ENCODE assay signal across 14 cellular contexts in genomic region chr7:12802070-12802469, GRCh38.
DNase-seq lines count a peak whose midpoint lies in the region; TF ChIP-seq lines count a peak whose summit lies in the region.
"Had no signal": no experiment of that assay in that cellular context is flagged by ENCODE, and none has a peak within 500 bp of the region (broad histone marks: within the 10 kb centered on the region; RNA-seq: fewer than 3 reads in every experiment).

No MANE protein-coding gene starts in this region.

- H3K27me3 Mint-ChIP-seq in endothelial cell (ENCODE audit: unreplicated experiment) = no peaks in the 10 kb centered on the region

- no peaks in the 10 kb centered on the region for H3K27me3 ChIP-seq in colonic mucosa
- H3K27me3 ChIP-seq in mucosa of rectum (ENCODE audit: control insufficient read depth in 2 of 2, insufficient read depth in 2 of 2, low read length in 2 of 2) = no peaks in the 10 kb centered on the region
- H3K27me3 ChIP-seq: upper lobe of right lung had no signal

- H3K4me3 ChIP-seq in colonic mucosa (no peak overlapping the region), mucosa of rectum (ENCODE audit: low read length in 2 of 2) (peak overlapping the region; percentile 49 to 50)
- H3K4me3 ChIP-seq: upper lobe of right lung had no signal

- peak; percentile 10 for DNase-seq in HT1080 (ENCODE audit: low read depth)
- peak; percentile 69 for DNase-seq in colonic mucosa
- no peak for DNase-seq in cerebellar cortex (ENCODE audit: low spot score)
- DNase-seq in endothelial cell (ENCODE audit: low spot score) = no peak
- DNase-seq in NK-92 treated with Interleukin-12 subunit alpha and Interleukin-12 subunit beta, amount 100 ng/mL, for 24 hours (lab: John Stamatoyannopoulos, UW) = no peak
- DNase-seq in CD1c-positive myeloid dendritic cell (ENCODE audit: extremely low spot score) = no peak
- DNase-seq: activated gamma-delta T cell; aorta; effector CD4-positive, alpha-beta T cell; NCI-H1417; stimulated activated CD8-positive, alpha-beta memory T cell treated with anti-CD3 and anti-CD28 coated beads, Interleukin-4, amount 100 ng/mL, for 48 hours; upper lobe of right lung had no signal

- TF ChIP-seq CTCF in 22Rv1 (IDR thresholded peaks at IDR 0.05) (no peak), colonic mucosa (IDR thresholded peaks at IDR 0.05) (no peak), endothelial cell (IDR thresholded peaks at IDR 0.05; ENCODE audit: unreplicated experiment) (no peak)

- H3K9me3 Mint-ChIP-seq in endothelial cell (ENCODE audit: unreplicated experiment) = no peaks in the 10 kb centered on the region

- H3K27ac ChIP-seq in 22Rv1 (peak overlapping the region; percentile 94), colonic mucosa (peak overlapping the region; percentile 75), mucosa of rectum (ENCODE audit: low read depth in 2 of 2, low read length in 2 of 2) (peak overlapping the region; percentile 65 to 92)
- H3K27ac ChIP-seq: upper lobe of right lung had no signal

- H3K9me3 ChIP-seq in colonic mucosa (no peaks in the 10 kb centered on the region), mucosa of rectum (ENCODE audit: control insufficient read depth in 2 of 2, low read length in 2 of 2) (no peaks in the 10 kb centered on the region)
- H3K9me3 ChIP-seq: upper lobe of right lung had no signal

- H3K9ac ChIP-seq in colonic mucosa (ENCODE audit: low read depth in 2 of 2, low read length in 2 of 2) = no peak overlapping the region
- H3K9ac ChIP-seq in mucosa of rectum (ENCODE audit: low read depth in 1 of 2, low read length in 2 of 2) = peak overlapping the region in 1 of 2 donors; percentile 42

- intact Hi-C loops in colonic mucosa (cut with DNase I) = loop anchor here (10.0 kb wide), 1 partner anchor 107 kb away; no protein-coding TSS in a partner anchor

- H3K4me1 Mint-ChIP-seq in endothelial cell (ENCODE audit: unreplicated experiment) = peaks cover 8% of the 10 kb centered on the region

- no peaks in the 10 kb centered on the region for H3K36me3 Mint-ChIP-seq in endothelial cell (ENCODE audit: low read depth, unreplicated experiment)

- H3K4me1 ChIP-seq in colonic mucosa (peaks cover 6% of the 10 kb centered on the region), mucosa of rectum (ENCODE audit: control insufficient read depth in 2 of 2, insufficient read depth in 2 of 2, low read length in 2 of 2) (peaks cover 3 to 27% of the 10 kb centered on the region in 2 donors)
- H3K4me1 ChIP-seq: upper lobe of right lung had no signal

- no peaks in the 10 kb centered on the region for H3K36me3 ChIP-seq in colonic mucosa
- H3K36me3 ChIP-seq in mucosa of rectum (ENCODE audit: control insufficient read depth in 2 of 2, insufficient read depth in 2 of 2, low read length in 2 of 2) = no peaks in the 10 kb centered on the region
- H3K36me3 ChIP-seq: upper lobe of right lung had no signal

- H3K27ac Mint-ChIP-seq in endothelial cell (ENCODE audit: unreplicated experiment) = no peak overlapping the region

- H3K4me3 Mint-ChIP-seq in endothelial cell (ENCODE audit: unreplicated experiment) = no peak overlapping the region

Comparison
In these comparisons a context has a peak if more than half of its experiments do, and no peak if none do; other contexts are left out.
1. DNase-seq: peak in HT1080 (single experiment) and colonic mucosa (single experiment); none in cerebellar cortex (single experiment), endothelial cell (single experiment), NK-92 treated with Interleukin-12 subunit alpha and Interleukin-12 subunit beta, amount 100 ng/mL, for 24 hours (single experiment) and CD1c-positive myeloid dendritic cell (single experiment).
2. Peak in every context shown above with its lines, with median percentiles within 50 percentile points of each other: H3K27ac ChIP-seq.